Comparison of ENCODE assay signal across 8 cellular contexts in genomic region chr2:32135409-32135808, GRCh38. TPM values are rescaled to one million over a fixed set of nuclear protein-coding genes. Genes with fewer than 3 reads are reported as not detected.
A peak's percentile ranks its signal among the peaks of the same experiment; 100 is the strongest.
DNase-seq lines count a peak whose midpoint lies in the region; ATAC-seq and TF ChIP-seq lines count a peak whose summit lies in the region.

No MANE protein-coding gene starts in this region.

- no peaks in the 10 kb centered on the region for H3K27me3 Mint-ChIP-seq in CD4-positive, alpha-beta memory T cell
- H3K27me3 Mint-ChIP-seq in H9 (ENCODE audit: low read depth), result no peaks in the 10 kb centered on the region
- H3K27me3 Mint-ChIP-seq in T-helper 2 cell treated with Interferon-gamma antibody and Interleukin-4, amounts not matched to agents 5 μg/mL and 100 μg/mL, for 36 hours (ENCODE audit: low read depth), result no peaks in the 10 kb centered on the region

- no peaks in the 10 kb centered on the region for H3K9me3 Mint-ChIP-seq in CD4-positive, alpha-beta memory T cell
- H3K9me3 Mint-ChIP-seq in H9, result no peaks in the 10 kb centered on the region
- no peaks in the 10 kb centered on the region for H3K9me3 Mint-ChIP-seq in T-helper 2 cell treated with Interferon-gamma antibody and Interleukin-4, amounts not matched to agents 5 μg/mL and 100 μg/mL, for 36 hours

- peaks cover 0 to 3% (median 0%) of the 10 kb centered on the region in 4 donors for H3K4me1 Mint-ChIP-seq in CD4-positive, alpha-beta memory T cell
- H3K4me1 Mint-ChIP-seq in H9, result no peaks in the 10 kb centered on the region
- H3K4me1 Mint-ChIP-seq in T-helper 2 cell treated with Interferon-gamma antibody and Interleukin-4, amounts not matched to agents 5 μg/mL and 100 μg/mL, for 36 hours (ENCODE audit: low read depth), result no peaks in the 10 kb centered on the region

- H3K27me3 ChIP-seq in CD4-positive, alpha-beta memory T cell (ENCODE audit: insufficient read depth, low read length), result no peaks in the 10 kb centered on the region
- no peaks in the 10 kb centered on the region for H3K27me3 ChIP-seq in H9 (ENCODE audit: insufficient read depth, low read length)

- H3K23me2 ChIP-seq in H9 (ENCODE audit: insufficient read length, low read depth, low read length, poor library complexity, severe bottlenecking), result no peaks in the 10 kb centered on the region

- H3K79me2 ChIP-seq in H9 (ENCODE audit: insufficient read depth, low read length), result no peaks in the 10 kb centered on the region

- no peak overlapping the region for H3K56ac ChIP-seq in H9 (ENCODE audit: insufficient read length, low read depth, low read length)

- H2BK20ac ChIP-seq in H9 (ENCODE audit: low read depth, low read length, poor library complexity, severe bottlenecking), result no peak overlapping the region

- H2BK15ac ChIP-seq in H9 (ENCODE audit: low read depth, low read length), result no peak overlapping the region

- no peak overlapping the region for H2BK120ac ChIP-seq in H9 (ENCODE audit: low read depth, low read length, poor library complexity, severe bottlenecking)

- CTCF ChIA-PET in CD4-positive, alpha-beta memory T cell (lab: Charles Lee; ENCODE audit: partially characterized antibody), result interaction anchor here (1.1 to 1.4 kb wide), 2 partner anchors 8 to 9 kb away, joined by 3 read pairs; no protein-coding TSS in a partner anchor

- peak; percentile 42; the same call in 1 of the 3 replicates for TF ChIP-seq CTCF in H9 (conservative IDR thresholded peaks at IDR 0.05)

- H4K8ac ChIP-seq in H9 (replicated peaks; ENCODE audit: insufficient read length, low read depth, low read length), result no peak overlapping the region

- H3K18ac ChIP-seq in H9 (ENCODE audit: insufficient read length, low read depth, low read length), result no peak overlapping the region

- peaks cover 39 to 63% of the 10 kb centered on the region in 2 donors for H3K36me3 Mint-ChIP-seq in CD4-positive, alpha-beta memory T cell
- peaks cover 0 to 21% (median 13%) of the 10 kb centered on the region in 3 experiments; a peak in 3 of 7 replicates for H3K36me3 Mint-ChIP-seq in H9 (ENCODE audit: insufficient read depth in 1 of 3, low read depth in 3 of 3)
- H3K36me3 Mint-ChIP-seq in T-helper 2 cell treated with Interferon-gamma antibody and Interleukin-4, amounts not matched to agents 5 μg/mL and 100 μg/mL, for 36 hours (ENCODE audit: low read depth), result peaks cover 21% of the 10 kb centered on the region

- H3K4me1 ChIP-seq in CD4-positive, alpha-beta memory T cell (ENCODE audit: insufficient read depth, low read length), result no peaks in the 10 kb centered on the region
- H3K4me1 ChIP-seq in H9 (ENCODE audit: insufficient read depth, low read length), result no peaks in the 10 kb centered on the region

- H3K9ac ChIP-seq in H9 (ENCODE audit: extremely low read depth, insufficient read length, low read length), result no peak overlapping the region

- no peaks in the 10 kb centered on the region for H3K9me3 ChIP-seq in CD4-positive, alpha-beta memory T cell (ENCODE audit: control insufficient read depth in 1 of 2, low read length in 2 of 2)
- no peaks in the 10 kb centered on the region for H3K9me3 ChIP-seq in H9 (ENCODE audit: control insufficient read depth, low read depth, low read length)

- no peaks in the 10 kb centered on the region for H3K79me1 ChIP-seq in H9 (ENCODE audit: insufficient read depth, low read depth, low read length, poor library complexity, severe bottlenecking)

- no peaks in the 10 kb centered on the region for H4K20me1 ChIP-seq in H9 (ENCODE audit: control insufficient read depth, insufficient read depth, insufficient read length)

- no peak overlapping the region for H3K4me2 ChIP-seq in H9 (ENCODE audit: insufficient read depth, insufficient read length, low read length)

- H2AK5ac ChIP-seq in H9 (ENCODE audit: insufficient read length, low read length), result no peak overlapping the region

- POLR2A ChIA-PET in CD4-positive, alpha-beta memory T cell (lab: Charles Lee; ENCODE audit: partially characterized antibody), result no interaction called here

- H2AFZ ChIP-seq in H9 (ENCODE audit: low read length), result no peak overlapping the region

- intact Hi-C loops in CD4-positive, alpha-beta memory T cell (cut with micrococcal nuclease), result loop anchor here (5.0 to 10.0 kb wide), 2 partner anchors 131 to 723 kb away; partner anchors contain the start of gene XDH
- intact Hi-C loops in left ventricle myocardium superior (cut with micrococcal nuclease), result no loop called here

- H3K14ac ChIP-seq in H9 (ENCODE audit: insufficient read depth, low read length), result no peak overlapping the region

- no peak overlapping the region for H4K91ac ChIP-seq in H9 (ENCODE audit: insufficient read length, low read depth, low read length)

- no peak overlapping the region for H3K4ac ChIP-seq in H9 (ENCODE audit: low read depth, low read length)

- no peak overlapping the region for H3T11ph ChIP-seq in H9 (ENCODE audit: low read length)

- H2BK5ac ChIP-seq in H9 (ENCODE audit: insufficient read length, low read length), result no peak overlapping the region

- no peak overlapping the region for H3K27ac ChIP-seq in CD4-positive, alpha-beta memory T cell (ENCODE audit: low read depth, low read length)
- H3K27ac ChIP-seq in H9 (ENCODE audit: insufficient read length, low read depth, low read length), result no peak overlapping the region

- peak; percentile 14 for ATAC-seq in left ventricle myocardium superior

- peak in 4 of 5 donors; percentile 5 to 19 (median 6) for DNase-seq in CD4-positive, alpha-beta memory T cell
- DNase-seq in H9 (no peak), SKM-1 treated with dmso at 0.1 percent for 144 hours (lab: John Stamatoyannopoulos, UW; ENCODE audit: unreplicated experiment) (peak; percentile 21), left ventricle myocardium superior (no peak), NCI-H2029 (lab: John Stamatoyannopoulos, UW) (no peak)
- no peak for DNase-seq in stimulated activated CD4-positive, alpha-beta T cell treated with anti-CD3 and anti-CD28 coated beads, Interleukin-15, amount 100 ng/mL, for 24 hours
- DNase-seq in stimulated activated CD4-positive, alpha-beta T cell treated with anti-CD3 and anti-CD28 coated beads, Interleukin-2, amount 100 ng/mL, for 24 hours, result no peak
- DNase-seq in T-helper 2 cell treated with Interferon-gamma antibody and Interleukin-4, amounts not matched to agents 5 μg/mL and 100 μg/mL, for 36 hours (ENCODE audit: low spot score), result no peak

- peaks cover 3% of the 10 kb centered on the region for H3K36me3 ChIP-seq in CD4-positive, alpha-beta memory T cell (ENCODE audit: insufficient read depth, low read length)

- no peak overlapping the region for H3K4me3 ChIP-seq in CD4-positive, alpha-beta memory T cell (ENCODE audit: low read length in 2 of 2)

- H3K27ac Mint-ChIP-seq in CD4-positive, alpha-beta memory T cell, result peak overlapping the region in 3 of 7 donors; percentile 29 to 70 (median 42)
- peak overlapping the region in 2 of 3 experiments; percentile 71 to 80; a peak in 3 of 7 replicates for H3K27ac Mint-ChIP-seq in H9
- no peak overlapping the region for H3K27ac Mint-ChIP-seq in T-helper 2 cell treated with Interferon-gamma antibody and Interleukin-4, amounts not matched to agents 5 μg/mL and 100 μg/mL, for 36 hours

- no peak overlapping the region for H3K4me3 Mint-ChIP-seq in CD4-positive, alpha-beta memory T cell
- no peak overlapping the region for H3K4me3 Mint-ChIP-seq in H9
- no peak overlapping the region for H3K4me3 Mint-ChIP-seq in T-helper 2 cell treated with Interferon-gamma antibody and Interleukin-4, amounts not matched to agents 5 μg/mL and 100 μg/mL, for 36 hours

- H4K5ac ChIP-seq in H9 (ENCODE audit: insufficient read length, low read depth, low read length), result no peak overlapping the region

- WGBS in H9 (ENCODE audit: extremely low coverage, insufficient read length, low lambda C conversion rate), result no CpG with 5 or more reads among the region's 8 CpGs

- H2BK12ac ChIP-seq in H9 (ENCODE audit: insufficient read length, low read depth, low read length), result no peak overlapping the region

- H3K23ac ChIP-seq in H9 (ENCODE audit: insufficient read length, low read depth, low read length), result no peak overlapping the region

RNA-seq across cellular contexts. Expression of gene SLC30A6, which starts 30.3 kb away (rescaled TPM):
- total RNA-seq in CD4-positive, alpha-beta memory T cell, result 10 to 100 TPM; 20.2 to 20.3 TPM
- 10 to 100 TPM; 12.0 to 15.5 TPM for polyA plus RNA-seq in CD4-positive, alpha-beta memory T cell
- total RNA-seq in H9 (2021) (27.9 and 31.9 TPM in 2 replicates), left ventricle myocardium superior (14.4 TPM)

Comparison
In these comparisons a context has a peak if more than half of its experiments do, and no peak if none do; other contexts are left out.
1. DNase-seq: peak in CD4-positive, alpha-beta memory T cell (4 of 5) and SKM-1 treated with dmso at 0.1 percent for 144 hours (single experiment); none in H9 (single experiment), left ventricle myocardium superior (single experiment), stimulated activated CD4-positive, alpha-beta T cell treated with anti-CD3 and anti-CD28 coated beads, Interleukin-15, amount 100 ng/mL, for 24 hours (single experiment), stimulated activated CD4-positive, alpha-beta T cell treated with anti-CD3 and anti-CD28 coated beads, Interleukin-2, amount 100 ng/mL, for 24 hours (0 of 2), NCI-H2029 (single experiment) and T-helper 2 cell treated with Interferon-gamma antibody and Interleukin-4, amounts not matched to agents 5 μg/mL and 100 μg/mL, for 36 hours (single experiment).